In genomic region chr14:81516941-81517797, GRCh38 we compare ENCODE assay signal across 11 cellular contexts. TPM values are rescaled to one million over a fixed set of nuclear protein-coding genes. Genes with fewer than 3 reads are reported as not detected.
A peak's percentile ranks its signal among the peaks of the same experiment; 100 is the strongest.
DNase-seq lines count a peak whose midpoint lies in the region; ATAC-seq, FAIRE-seq and TF ChIP-seq lines count a peak whose summit lies in the region.
"Had no signal": no experiment of that assay in that cellular context is flagged by ENCODE, and none has a peak within 500 bp of the region (broad histone marks: within the 10 kb centered on the region; RNA-seq: fewer than 3 reads in every experiment).

No MANE protein-coding gene starts in this region.

- H3K4me1 ChIP-seq in pancreas: peaks cover 35 to 65% (median 53%) of the 10 kb centered on the region in 3 donors
- no peaks in the 10 kb centered on the region for H3K4me1 ChIP-seq in A673 (ENCODE audit: insufficient read depth, low read length, poor library complexity, severe bottlenecking)
- H3K4me1 ChIP-seq in BE2C: no peaks in the 10 kb centered on the region

- no peak for FAIRE-seq in pancreas (lab: Jason Lieb, UNC)

- H3K27ac ChIP-seq in pancreas (peak overlapping the region in 3 of 4 donors; percentile 4 to 72 (median 62)), A673 (ENCODE audit: low read depth, low read length, poor library complexity, severe bottlenecking) (no peak overlapping the region)
- H3K27ac ChIP-seq: epithelial cell of prostate had no signal

- no peak for TF ChIP-seq CTCF in BJ (IDR thresholded peaks at IDR 0.05; ENCODE audit: insufficient read depth, low read depth, low read length)
- no peak for TF ChIP-seq CTCF in pancreas (IDR thresholded peaks at IDR 0.05)
- TF ChIP-seq CTCF in A673 (conservative IDR thresholded peaks at IDR 0.05; ENCODE audit: low read depth, low read length): no peak
- no peak for TF ChIP-seq CTCF in BE2C (IDR thresholded peaks at IDR 0.05; ENCODE audit: low read depth, low read length)

- CTCF ChIA-PET in BJ (lab: Yijun Ruan, JAX): interaction anchor here (0.6 to 0.9 kb wide), 2 partner anchors 52 to 228 kb away, joined by 3 to 5 read pairs; no protein-coding TSS in a partner anchor
- CTCF ChIA-PET in A673 (lab: Charles Lee): no interaction called here

- no TSS peak for BruUV-seq in A673 (replicated peaks; lab: Mats Ljungman, UMichigan)

- H3K9me3 ChIP-seq in pancreas (no peaks in the 10 kb centered on the region), A673 (ENCODE audit: low read depth, low read length, poor library complexity, severe bottlenecking) (no peaks in the 10 kb centered on the region), BE2C (no peaks in the 10 kb centered on the region; the same call in 1 of the 2 replicates)

- H3K27me3 ChIP-seq in BJ (ENCODE audit: control insufficient read depth, insufficient read depth, low read length) (no peaks in the 10 kb centered on the region), pancreas (no peaks in the 10 kb centered on the region), A673 (replicated peaks; ENCODE audit: insufficient read depth, low read depth, low read length, poor library complexity) (no peaks in the 10 kb centered on the region), BE2C (no peaks in the 10 kb centered on the region)

- ATAC-seq in pancreas: peak; percentile 35 to 73 (median 58)

- WGBS in pancreas, 2 donors: 24 to 33% methylated on average over 2 of the region's 2 CpGs

- H3K4me3 ChIP-seq in BJ (ENCODE audit: low read depth, low read length) (no peak overlapping the region), pancreas (no peak overlapping the region), A673 (ENCODE audit: low read depth, low read length, poor library complexity, severe bottlenecking) (no peak overlapping the region), BE2C (ENCODE audit: low read depth, low read length) (no peak overlapping the region)

- intact Hi-C loops in pancreas (cut with DNase I): no loop called here
- intact Hi-C loops in A673 (cut with micrococcal nuclease; ENCODE audit: unreplicated experiment): no loop called here

- DNase-seq in BJ (ENCODE audit: low read depth): peak; percentile 19
- DNase-seq in amniotic epithelial cell (ENCODE audit: low read depth): peak; percentile 92
- peak; percentile 11 for DNase-seq in iPS DF 4.7 (ENCODE audit: extremely low read depth, low spot score)
- peak in 1 of 6 donors; percentile 53 for DNase-seq in pancreas
- DNase-seq in activated CD4-positive, CD25-positive, alpha-beta regulatory T cell (lab: John Stamatoyannopoulos, UW): no peak
- DNase-seq in A673 (ENCODE audit: low spot score): no peak
- no peak for DNase-seq in BE2C
- no peak for DNase-seq in retina
- DNase-seq: DND-41; stimulated activated CD4-positive, alpha-beta T cell treated with anti-CD3 and anti-CD28 coated beads, Interleukin-15, amount 100 ng/mL, for 24 hours had no signal

- H3K36me3 ChIP-seq in BJ (ENCODE audit: control insufficient read depth, insufficient read depth, low read length) (peaks cover 8% of the 10 kb centered on the region), pancreas (peaks cover 0 to 18% (median 18%) of the 10 kb centered on the region in 3 donors), A673 (ENCODE audit: insufficient read depth, low read length, poor library complexity, severe bottlenecking) (peaks cover 10% of the 10 kb centered on the region), BE2C (0 out of 2 replicates have a peak, but pooled peaks cover 3% of the 10 kb centered on the region)

- POLR2A ChIA-PET in BJ (lab: Charles Lee): interaction anchor here (1.0 kb wide), 1 partner anchor 16 kb away, joined by 3 read pairs; the partner anchor contains the start of gene SEL1L
- POLR2A ChIA-PET in A673 (lab: Charles Lee; ENCODE audit: low non-redundant PET): no interaction called here

RNA-seq across cellular contexts. Expression of gene SEL1L, which starts 16.5 kb away (rescaled TPM):
- polyA plus RNA-seq in BJ (2011; rRNA removed): 21.7 and 35.5 TPM in 2 replicates
- polyA minus RNA-seq in BJ (2011; rRNA and poly(A)+ RNA removed): 21.8 and 26.0 TPM in 2 replicates
- total RNA-seq in pancreas: 100 to 1,000 TPM; 338 to 763 (median 498) TPM
- polyA plus RNA-seq in pancreas: 10 to 100 TPM; 54.5 to 59.6 TPM
- 52.5 and 56.6 TPM in 2 replicates for total RNA-seq in A673 (2021)
- 38.2 TPM for polyA plus RNA-seq in BE2C (2012; ENCODE audit: insufficient read depth, insufficient read length, low read depth)

Comparison
In these comparisons a context has a peak if more than half of its experiments do, and no peak if none do; other contexts are left out.
1. DNase-seq: peak in BJ (single experiment), amniotic epithelial cell (single experiment) and iPS DF 4.7 (single experiment); none in activated CD4-positive, CD25-positive, alpha-beta regulatory T cell (0 of 4), A673 (single experiment), BE2C (single experiment) and retina (single experiment).